ENCODE assay signal across 8 cellular contexts in genomic region chr7:66921918-66922486, GRCh38. TPM values are rescaled to one million over a fixed set of nuclear protein-coding genes. Genes with fewer than 3 reads are reported as not detected.
DNase-seq lines count a peak whose midpoint lies in the region; ATAC-seq lines count a peak whose summit lies in the region.

No MANE protein-coding gene starts in this region.

- H3K27me3 ChIP-seq in CD4-positive, alpha-beta memory T cell (ENCODE audit: insufficient read depth, low read length): no peaks in the 10 kb centered on the region
- no peaks in the 10 kb centered on the region for H3K27me3 ChIP-seq in MG63

- CTCF ChIA-PET in CD4-positive, alpha-beta memory T cell (lab: Charles Lee; ENCODE audit: partially characterized antibody): interaction anchor here (1.0 to 1.1 kb wide), 4 partner anchors 12 to 77 kb away, joined by 3 to 7 read pairs (median 3); partner anchors contain the start of gene SBDS

- peaks cover 0 to 5% (median 0%) of the 10 kb centered on the region in 8 donors for H3K9me3 Mint-ChIP-seq in CD4-positive, alpha-beta memory T cell
- H3K9me3 Mint-ChIP-seq in activated T-cell treated with anti-CD3 and anti-CD28 coated beads, Interleukin-2, amount 50 U/mL, for 4 hours: no peaks in the 10 kb centered on the region

- H3K4me1 Mint-ChIP-seq in CD4-positive, alpha-beta memory T cell: peaks cover 28 to 58% (median 44%) of the 10 kb centered on the region in 4 donors
- H3K4me1 Mint-ChIP-seq in activated T-cell treated with anti-CD3 and anti-CD28 coated beads, Interleukin-2, amount 50 U/mL, for 4 hours (ENCODE audit: low read depth): peaks cover 42% of the 10 kb centered on the region

- peak overlapping the region; percentile 97 to 99 (median 98) for H3K27ac Mint-ChIP-seq in CD4-positive, alpha-beta memory T cell

- H3K36me3 ChIP-seq in CD4-positive, alpha-beta memory T cell (ENCODE audit: insufficient read depth, low read length): no peaks in the 10 kb centered on the region
- peaks cover 2% of the 10 kb centered on the region; the same call in 1 of the 2 replicates for H3K36me3 ChIP-seq in MG63

- H3K9me3 ChIP-seq in CD4-positive, alpha-beta memory T cell (ENCODE audit: control insufficient read depth in 1 of 2, low read length in 2 of 2): no peaks in the 10 kb centered on the region
- no peaks in the 10 kb centered on the region for H3K9me3 ChIP-seq in MG63

- peak in 4 of 5 donors; percentile 41 to 62 (median 47) for DNase-seq in CD4-positive, alpha-beta memory T cell
- DNase-seq in MG63 (no peak), germinal center (ENCODE audit: low spot score) (peak; percentile 76), skeletal muscle cell (ENCODE audit: low read depth) (peak; percentile 1), amniotic stem cell (lab: John Stamatoyannopoulos, UW) (no peak), posterior cingulate gyrus (no peak)
- peak; percentile 18 for DNase-seq in activated T-cell treated with anti-CD3 and anti-CD28 coated beads, Interleukin-2, amount 50 U/mL, for 4 hours

- POLR2A ChIA-PET in CD4-positive, alpha-beta memory T cell (lab: Charles Lee; ENCODE audit: partially characterized antibody): interaction anchor here (0.7 to 6.2 kb wide), 13 partner anchors 9 to 428 kb away, joined by 3 to 44 read pairs (median 5); partner anchors contain the start of genes SBDS and TYW1

- H3K4me3 Mint-ChIP-seq in CD4-positive, alpha-beta memory T cell: peak overlapping the region; percentile 94 to 99 (median 97)
- peak overlapping the region; percentile 97 for H3K4me3 Mint-ChIP-seq in activated T-cell treated with anti-CD3 and anti-CD28 coated beads, Interleukin-2, amount 50 U/mL, for 4 hours

- ATAC-seq in GM19395 (IDR thresholded peaks at IDR 0.05; ENCODE audit: unreplicated experiment): peak; percentile 32
- ATAC-seq in activated T-cell treated with anti-CD3 and anti-CD28 coated beads, Interleukin-2, amount 50 U/mL, for 4 hours: no peak

- intact Hi-C loops in CD4-positive, alpha-beta memory T cell (cut with micrococcal nuclease): loop anchor here (1.0 to 5.0 kb wide), 5 partner anchors 74 to 429 kb away; partner anchors contain the start of genes RABGEF1 and TYW1
- intact Hi-C loops in posterior cingulate gyrus (cut with DNase I): loop anchor here (5.0 kb wide), 2 partner anchors 70 to 80 kb away; no protein-coding TSS in a partner anchor

- H3K27me3 Mint-ChIP-seq in CD4-positive, alpha-beta memory T cell: peaks cover 0 to 2% of the 10 kb centered on the region in 2 donors
- no peaks in the 10 kb centered on the region for H3K27me3 Mint-ChIP-seq in activated T-cell treated with anti-CD3 and anti-CD28 coated beads, Interleukin-2, amount 50 U/mL, for 4 hours (ENCODE audit: low read depth)

- H3K4me3 ChIP-seq in CD4-positive, alpha-beta memory T cell (ENCODE audit: low read length in 2 of 2): peak overlapping the region; percentile 61 to 64
- H3K4me3 ChIP-seq in MG63 (peak overlapping the region; percentile 76), skeletal muscle cell (ENCODE audit: low read depth, low read length) (peak overlapping the region; percentile 92)

- H3K27ac ChIP-seq in CD4-positive, alpha-beta memory T cell (ENCODE audit: low read depth, low read length): peak overlapping the region; percentile 78

- H3K4me1 ChIP-seq in CD4-positive, alpha-beta memory T cell (ENCODE audit: insufficient read depth, low read length): peaks cover 49% of the 10 kb centered on the region

- peaks cover 9 to 28% of the 10 kb centered on the region in 2 donors for H3K36me3 Mint-ChIP-seq in CD4-positive, alpha-beta memory T cell
- peaks cover 6% of the 10 kb centered on the region for H3K36me3 Mint-ChIP-seq in activated T-cell treated with anti-CD3 and anti-CD28 coated beads, Interleukin-2, amount 50 U/mL, for 4 hours (ENCODE audit: insufficient read depth)

RNA-seq across cellular contexts. Expression of gene TMEM248, which starts 1.0 kb away (rescaled TPM):
- total RNA-seq in CD4-positive, alpha-beta memory T cell: 10 to 100 TPM; 95.9 to 96.8 TPM
- polyA plus RNA-seq in CD4-positive, alpha-beta memory T cell: 100 to 1,000 TPM; 128 to 134 TPM
- total RNA-seq in MG63 (2014; rRNA removed; shearing (Covaris generic); ENCODE audit: low replicate concordance): 42.3 and 55.4 TPM in 2 replicates
- 10 to 100 TPM; 89.7 to 91.8 (median 91.8) TPM for total RNA-seq in activated T-cell treated with anti-CD3 and anti-CD28 coated beads, Interleukin-2, amount 50 U/mL, for 4 hours

Comparison
In these comparisons a context has a peak if more than half of its experiments do, and no peak if none do; other contexts are left out.
1. DNase-seq: peak in CD4-positive, alpha-beta memory T cell (4 of 5), activated T-cell treated with anti-CD3 and anti-CD28 coated beads, Interleukin-2, amount 50 U/mL, for 4 hours (single experiment), germinal center (single experiment) and skeletal muscle cell (single experiment); none in MG63 (single experiment), amniotic stem cell (single experiment) and posterior cingulate gyrus (0 of 10).
2. Peak in every context shown above with its lines, with median percentiles within 50 percentile points of each other: H3K4me3 ChIP-seq.